Comparison of ENCODE assay signal across 8 cellular contexts in genomic region chr7:34320926-34321609, GRCh38.
DNase-seq lines count a peak whose midpoint lies in the region; ATAC-seq and TF ChIP-seq lines count a peak whose summit lies in the region.

No MANE protein-coding gene starts in this region.

- H3K36me3 ChIP-seq in iPS DF 6.9 (ENCODE audit: control insufficient read depth, insufficient read depth, low read length), result no peaks in the 10 kb centered on the region

- no peaks in the 10 kb centered on the region for H3K4me1 ChIP-seq in iPS DF 6.9 (ENCODE audit: control insufficient read depth, insufficient read depth, low read length)

- H3K27ac ChIP-seq in iPS DF 6.9 (ENCODE audit: low read length), result no peak overlapping the region

- peak overlapping the region; percentile 87 for H3K4me3 Mint-ChIP-seq in T-helper 17 cell
- peak overlapping the region in 3 of 5 experiments; percentile 9 to 55 (median 51) for H3K4me3 Mint-ChIP-seq in brain

- H3K27me3 Mint-ChIP-seq in T-helper 17 cell (peaks cover 37% of the 10 kb centered on the region), brain (no peaks in the 10 kb centered on the region)

- peak; percentile 81 to 96 for TF ChIP-seq CTCF in brain (conservative IDR thresholded peaks at IDR 0.05)

- no peaks in the 10 kb centered on the region for H3K9me3 Mint-ChIP-seq in brain

- ATAC-seq in GM18520 (IDR thresholded peaks at IDR 0.05; ENCODE audit: unreplicated experiment), result peak; percentile 76
- peak; percentile 96 for ATAC-seq in HG02970 (IDR thresholded peaks at IDR 0.05; ENCODE audit: low FRiP score, unreplicated experiment)
- peak; percentile 77 for ATAC-seq in T-helper 17 cell

- H3K27me3 ChIP-seq in iPS DF 6.9 (ENCODE audit: control insufficient read depth, insufficient read depth, low read length), result no peaks in the 10 kb centered on the region

- H3K4me3 ChIP-seq in iPS DF 6.9 (ENCODE audit: low read length), result peak overlapping the region; percentile 1; the same call in 1 of the 2 replicates

- DNase-seq in AG08396 (ENCODE audit: low spot score) (peak; percentile 80), NCI-H146 (lab: John Stamatoyannopoulos, UW) (peak; percentile 42), T-helper 17 cell (peak in 2 of 3 donors; percentile 11 to 13), iPS DF 6.9 (ENCODE audit: low read depth, low spot score) (peak; percentile 61), smooth muscle cell of the brain vasculature (ENCODE audit: low read depth, low spot score) (peak; percentile 18)

- WGBS in iPS DF 6.9 (ENCODE audit: insufficient coverage, insufficient read length), result no CpG with 5 or more reads among the region's 24 CpGs

- H3K27ac Mint-ChIP-seq in T-helper 17 cell (no peak overlapping the region), brain (peak overlapping the region in 1 of 5 experiments; percentile 26)

- H3K36me3 Mint-ChIP-seq in T-helper 17 cell (ENCODE audit: low read depth) (peaks cover 3% of the 10 kb centered on the region), brain (no peaks in the 10 kb centered on the region)

- no peaks in the 10 kb centered on the region for H3K9me3 ChIP-seq in T-helper 17 cell (ENCODE audit: control insufficient read depth, low read length, poor library complexity, severe bottlenecking)
- no peaks in the 10 kb centered on the region for H3K9me3 ChIP-seq in iPS DF 6.9 (ENCODE audit: control insufficient read depth, insufficient read depth, low read length)

- peaks cover 10% of the 10 kb centered on the region for H3K4me1 Mint-ChIP-seq in T-helper 17 cell
- H3K4me1 Mint-ChIP-seq in brain, result peaks cover 11% of the 10 kb centered on the region

Comparison
In these comparisons a context has a peak if more than half of its experiments do, and no peak if none do; other contexts are left out.
1. DNase-seq: peak in every context shown above with its lines; median percentile 80 in AG08396; 61 in iPS DF 6.9; 42 in NCI-H146; 18 in smooth muscle cell of the brain vasculature; 12 in T-helper 17 cell.